Comparison of ENCODE assay signal across 1 cellular context in genomic region chr18:74204543-74205152, GRCh38.
TF ChIP-seq lines count a peak whose summit lies in the region.

No MANE protein-coding gene starts in this region.

TF ChIP-seq in GM12891, 5 proteins besides CTCF, POLR2A, EP300 and RAD21:
- TF ChIP-seq PAX5 (IDR thresholded peaks at IDR 0.05; ENCODE audit: insufficient read depth, low read length, severe bottlenecking) (no peak), POLR2AphosphoS5 (IDR thresholded peaks at IDR 0.05; ENCODE audit: low read depth, low read length) (no peak), POU2F2 (IDR thresholded peaks at IDR 0.05; ENCODE audit: low read depth, low read length) (no peak), TAF1 (IDR thresholded peaks at IDR 0.05; ENCODE audit: low read depth, low read length) (no peak), SPI1 (IDR thresholded peaks at IDR 0.05; ENCODE audit: low read depth, low read length) (no peak)
